ENCODE assay signal across 9 cellular contexts in the genomic region with DNA sequence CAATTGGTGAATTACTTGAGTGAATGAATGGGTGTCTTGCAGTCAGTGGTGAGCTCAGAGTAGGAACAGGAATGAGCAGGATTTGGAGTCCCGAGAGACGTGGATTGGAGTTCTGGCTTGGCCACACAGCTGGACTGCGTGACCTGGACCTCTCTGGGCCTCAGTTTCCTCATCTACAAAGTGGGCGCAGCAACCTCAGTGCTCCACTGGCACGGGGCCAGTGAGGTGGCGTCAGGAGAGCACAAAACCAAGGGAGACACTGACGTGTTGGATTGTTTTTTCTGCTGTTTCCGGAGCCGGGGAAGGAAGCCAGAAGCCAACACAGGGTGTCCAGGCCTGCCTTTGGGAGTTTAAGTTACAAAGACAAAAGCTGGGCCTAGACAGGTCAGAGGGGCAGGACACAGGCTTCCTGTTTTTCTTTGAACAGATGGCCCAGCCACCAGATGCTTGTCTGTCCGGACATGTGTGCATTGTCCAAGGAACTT. TPM values are rescaled to one million over a fixed set of nuclear protein-coding genes. Genes with fewer than 3 reads are reported as not detected.
A peak's percentile ranks its signal among the peaks of the same experiment; 100 is the strongest.
DNase-seq lines count a peak whose midpoint lies in the region; ATAC-seq, FAIRE-seq and TF ChIP-seq lines count a peak whose summit lies in the region.
"Had no signal": no experiment of that assay in that cellular context is flagged by ENCODE, and none has a peak within 500 bp of the region (broad histone marks: within the 10 kb centered on the region; RNA-seq: fewer than 3 reads in every experiment).

No MANE protein-coding gene starts in this region.

- H3K4me3 ChIP-seq in breast epithelium (no peak overlapping the region), keratinocyte (ENCODE audit: control insufficient read depth in 2 of 3, extremely low read depth in 1 of 3, insufficient read depth in 2 of 3, low read depth in 1 of 3, low read length in 3 of 3) (no peak overlapping the region), stomach smooth muscle (ENCODE audit: low read length in 2 of 2) (no peak overlapping the region)

- H3K9me3 ChIP-seq in breast epithelium, result no peaks in the 10 kb centered on the region
- no peaks in the 10 kb centered on the region for H3K9me3 ChIP-seq in keratinocyte (ENCODE audit: control insufficient read depth, low read depth, low read length)
- no peaks in the 10 kb centered on the region for H3K9me3 ChIP-seq in stomach smooth muscle (ENCODE audit: control insufficient read depth in 2 of 2, low read length in 2 of 2)

- no peaks in the 10 kb centered on the region for H3K9me3 Mint-ChIP-seq in T-cell

- peak overlapping the region; percentile 52 for H3K4me2 ChIP-seq in keratinocyte (ENCODE audit: control insufficient read depth, extremely low read depth, insufficient read depth, low read depth, low read length)

- H3K9me1 ChIP-seq in keratinocyte (ENCODE audit: control insufficient read depth, extremely low read depth, insufficient read depth, low read length), result no peaks in the 10 kb centered on the region

- H3K36me3 ChIP-seq in breast epithelium, result no peaks in the 10 kb centered on the region
- H3K36me3 ChIP-seq in keratinocyte (ENCODE audit: control insufficient read depth in 2 of 2, extremely low read depth in 1 of 2, insufficient read depth in 2 of 2, low read length in 2 of 2), result no peaks in the 10 kb centered on the region
- H3K36me3 ChIP-seq in stomach smooth muscle (ENCODE audit: control insufficient read depth in 2 of 2, insufficient read depth in 2 of 2, low read length in 2 of 2), result no peaks in the 10 kb centered on the region

- H3K36me3 Mint-ChIP-seq in T-cell, result no peaks in the 10 kb centered on the region

- H3K4me3 Mint-ChIP-seq in T-cell, result no peak overlapping the region

- no peak overlapping the region for H2AFZ ChIP-seq in keratinocyte (ENCODE audit: control insufficient read depth, low read length)

- H3K27me3 ChIP-seq in breast epithelium (no peaks in the 10 kb centered on the region), keratinocyte (ENCODE audit: control insufficient read depth, extremely low read depth, insufficient read depth, low read length) (no peaks in the 10 kb centered on the region), stomach smooth muscle (ENCODE audit: control insufficient read depth in 1 of 2, insufficient read depth in 2 of 2, low read length in 2 of 2) (no peaks in the 10 kb centered on the region)

- H3K4me1 ChIP-seq in breast epithelium, result no peaks in the 10 kb centered on the region
- peaks cover 32% of the 10 kb centered on the region for H3K4me1 ChIP-seq in keratinocyte (ENCODE audit: control insufficient read depth, extremely low read depth, insufficient read depth, low read length)
- peaks cover 15% of the 10 kb centered on the region for H3K4me1 ChIP-seq in stomach smooth muscle (ENCODE audit: control insufficient read depth, insufficient read depth, low read length)

- H3K9ac ChIP-seq in keratinocyte (ENCODE audit: control insufficient read depth, extremely low read depth, insufficient read depth, low read length) (peak overlapping the region; percentile 18), stomach smooth muscle (ENCODE audit: low read length in 2 of 2) (peak overlapping the region in 1 of 2 donors; percentile 13)

- peak; percentile 64 for DNase-seq in Kasumi-1 (lab: John Stamatoyannopoulos, UW)
- DNase-seq in breast epithelium (ENCODE audit: low spot score in 2 of 2), result peak in 1 of 2 donors; percentile 60
- no peak for DNase-seq in keratinocyte (ENCODE audit: low read depth, low spot score)
- DNase-seq in erythroblast (lab: John Stamatoyannopoulos, UW), result no peak
- DNase-seq in T-cell, result no peak
- no peak for DNase-seq in NCI-H1092 (lab: John Stamatoyannopoulos, UW)
- DNase-seq in germinal center (ENCODE audit: low spot score), result no peak

- TF ChIP-seq POLR2A in breast epithelium (IDR thresholded peaks at IDR 0.05) (no peak), erythroblast (IDR thresholded peaks at IDR 0.05; ENCODE audit: low read length) (no peak)

- H3K79me2 ChIP-seq in keratinocyte (ENCODE audit: control insufficient read depth, insufficient read depth, low read length), result no peaks in the 10 kb centered on the region

- H3K4me1 Mint-ChIP-seq in T-cell, result peaks cover 0 to 4% (median 3%) of the 10 kb centered on the region in 3 donors

- intact Hi-C loops in breast epithelium (cut with DNase I; ENCODE audit: low total_unique reads), result no loop called here

- H3K27ac ChIP-seq in breast epithelium, result peak overlapping the region; percentile 23 to 65
- peak overlapping the region; percentile 37 for H3K27ac ChIP-seq in keratinocyte (ENCODE audit: control insufficient read depth, insufficient read depth, low read length)
- H3K27ac ChIP-seq in stomach smooth muscle (ENCODE audit: low read length), result peak overlapping the region; percentile 18

- H4K20me1 ChIP-seq in keratinocyte (ENCODE audit: control insufficient read depth, extremely low read depth, insufficient read depth, low read length), result no peaks in the 10 kb centered on the region

- TF ChIP-seq CTCF in breast epithelium (IDR thresholded peaks at IDR 0.05) (no peak), keratinocyte (optimal IDR thresholded peaks at IDR 0.05 in 1 of 3, IDR thresholded peaks at IDR 0.05 in 1 of 3, conservative IDR thresholded peaks at IDR 0.05 in 1 of 3; ENCODE audit: extremely low read depth in 1 of 3, insufficient read depth in 2 of 3, low read length in 3 of 3) (no peak)

- POLR2A ChIA-PET in T-cell (lab: Charles Lee), result no interaction called here

- H3K27me3 Mint-ChIP-seq in T-cell, result peaks cover 52 to 69% of the 10 kb centered on the region in 2 donors

- dilution Hi-C loops in keratinocyte (cut with MboI; ENCODE audit: extremely low pct_ligation_motif_present, low sequenced_read_pairs), result no loop called here

- CTCF ChIA-PET in T-cell (lab: Charles Lee), result interaction anchor here in 1 of 2 donors (0.5 kb wide), 1 partner anchor 118 kb away, joined by 6 read pairs; no protein-coding TSS in a partner anchor

- H3K27ac Mint-ChIP-seq in T-cell, result peak overlapping the region in 1 of 2 donors; percentile 40

- FAIRE-seq in keratinocyte (lab: Jason Lieb, UNC), result peak; percentile 85
- FAIRE-seq: GM18507 had no signal

- ATAC-seq in T-cell (replicated peaks in 1 of 4), result no peak

RNA-seq across cellular contexts. Expression of a gene that starts 6.5 kb away (rescaled TPM):
- total RNA-seq in breast epithelium (10 to 100 TPM; 20.9 to 59.3 (median 49.6) TPM), T-cell (1 to 10 TPM in 3 of 5 donors, under 1 TPM in 2; 0.78 to 1.8 (median 1.0) TPM)
- polyA plus RNA-seq in keratinocyte, result 9.1 to 14.1 TPM (median 13.3 TPM) in 3 replicates
- 66.5 TPM for polyA plus RNA-seq in keratinocyte (2011; ENCODE audit: low read depth)
- polyA plus RNA-seq in keratinocyte (2011; cell fraction: cytosol; rRNA removed), result 8.7 and 17.7 TPM in 2 replicates
- polyA plus RNA-seq in keratinocyte (2011; cell fraction: nucleus; rRNA removed), result 53.1 and 79.0 TPM in 2 replicates
- polyA plus RNA-seq in keratinocyte (2012; ENCODE audit: low replicate concordance), result 25.4 and 50.6 TPM in 2 replicates
- 19.9 to 51.8 TPM (median 25.6 TPM) in 3 replicates for polyA minus RNA-seq in keratinocyte
- 42.6 TPM for polyA minus RNA-seq in keratinocyte (2011; cell fraction: cytosol; rRNA and poly(A)+ RNA removed)
- polyA minus RNA-seq in keratinocyte (2011; cell fraction: nucleus; rRNA and poly(A)+ RNA removed), result 35.0 and 36.8 TPM in 2 replicates

RNA-seq across cellular contexts. Expression of a gene that starts 27.1 kb away (rescaled TPM):
- total RNA-seq in breast epithelium (not detected), T-cell (not detected)
- not detected in 3 replicates for polyA plus RNA-seq in keratinocyte
- polyA plus RNA-seq in keratinocyte (2011; ENCODE audit: low read depth), result not detected
- not detected in 2 replicates for polyA plus RNA-seq in keratinocyte (2011; cell fraction: cytosol; rRNA removed)
- polyA plus RNA-seq in keratinocyte (2011; cell fraction: nucleus; rRNA removed), result not detected in 2 replicates
- polyA plus RNA-seq in keratinocyte (2012; ENCODE audit: low replicate concordance), result not detected in 2 replicates
- not detected in 3 replicates for polyA minus RNA-seq in keratinocyte
- not detected for polyA minus RNA-seq in keratinocyte (2011; cell fraction: cytosol; rRNA and poly(A)+ RNA removed)
- polyA minus RNA-seq in keratinocyte (2011; cell fraction: nucleus; rRNA and poly(A)+ RNA removed), result not detected in 2 replicates

RNA-seq across cellular contexts. Expression of a gene that starts 29.4 kb away (rescaled TPM):
- total RNA-seq in breast epithelium, result 10 to 100 TPM in 1 of 3 donors, under 1 TPM in 1, not detected in 1; 0.44 to 17.9 TPM
- 0.18 TPM in 1 of 3 replicates, not detected in the others for polyA plus RNA-seq in keratinocyte
- polyA plus RNA-seq in keratinocyte (2011; ENCODE audit: low read depth), result not detected
- polyA plus RNA-seq in keratinocyte (2011; cell fraction: cytosol; rRNA removed), result not detected in 2 replicates
- polyA plus RNA-seq in keratinocyte (2011; cell fraction: nucleus; rRNA removed), result not detected in 2 replicates
- not detected in 2 replicates for polyA plus RNA-seq in keratinocyte (2012; ENCODE audit: low replicate concordance)
- not detected in 3 replicates for polyA minus RNA-seq in keratinocyte
- not detected for polyA minus RNA-seq in keratinocyte (2011; cell fraction: cytosol; rRNA and poly(A)+ RNA removed)
- not detected in 2 replicates for polyA minus RNA-seq in keratinocyte (2011; cell fraction: nucleus; rRNA and poly(A)+ RNA removed)
- not detected for total RNA-seq in T-cell

Comparison
In these comparisons a context has a peak if more than half of its experiments do, and no peak if none do; other contexts are left out.
1. DNase-seq: peak in Kasumi-1 (2 of 2); none in keratinocyte (single experiment), erythroblast (0 of 2), T-cell (0 of 34), NCI-H1092 (single experiment) and germinal center (single experiment).
2. RNA of a gene that starts 6.5 kb away (total RNA-seq): 20.9 to 59.3 TPM in breast epithelium; 0.78 to 1.8 TPM in T-cell; every median in the first group is over 4 times any median in the second.
3. Peak in every context shown above with its lines, with median percentiles within 50 percentile points of each other: H3K27ac ChIP-seq.